Comparison of ENCODE assay signal across 2 cellular contexts in genomic region chr16:12646098-12646489, GRCh38.
TF ChIP-seq lines count a peak whose summit lies in the region.

No MANE protein-coding gene starts in this region.

TF ChIP-seq in SK-N-SH treated with all-trans-retinoic acid at 6 μM for 48 hours, 23 proteins besides CTCF, POLR2A, EP300 and RAD21 (continued from another document):
- TF ChIP-seq TSHZ2 (CRISPR knock-in tag; IDR thresholded peaks at IDR 0.05) (no peak), CREB5 (CRISPR knock-in tag; IDR thresholded peaks at IDR 0.05; ENCODE audit: low read depth) (no peak), CSDC2 (CRISPR knock-in tag; IDR thresholded peaks at IDR 0.05) (no peak), PPARA (CRISPR knock-in tag; IDR thresholded peaks at IDR 0.05; ENCODE audit: borderline replicate concordance) (no peak), PATZ1 (CRISPR knock-in tag; IDR thresholded peaks at IDR 0.05; ENCODE audit: borderline replicate concordance) (no peak), OSR1 (CRISPR knock-in tag; IDR thresholded peaks at IDR 0.05) (no peak), TCF4 (CRISPR knock-in tag; IDR thresholded peaks at IDR 0.05; ENCODE audit: borderline replicate concordance) (no peak), RARB (CRISPR knock-in tag; IDR thresholded peaks at IDR 0.05) (no peak), ZNF565 (CRISPR knock-in tag; conservative IDR thresholded peaks at IDR 0.05; ENCODE audit: low read depth) (no peak), ESRRG (CRISPR knock-in tag; IDR thresholded peaks at IDR 0.05) (no peak), ZC3H10 (CRISPR knock-in tag; IDR thresholded peaks at IDR 0.05) (no peak), ZFP30 (CRISPR knock-in tag; IDR thresholded peaks at IDR 0.05) (no peak), ISL1 (CRISPR knock-in tag; IDR thresholded peaks at IDR 0.05) (no peak), ZFP3 (CRISPR knock-in tag; IDR thresholded peaks at IDR 0.05) (no peak), ZNF8 (CRISPR knock-in tag; IDR thresholded peaks at IDR 0.05) (no peak), POU6F1 (CRISPR knock-in tag; IDR thresholded peaks at IDR 0.05; ENCODE audit: borderline replicate concordance, low read depth) (no peak), GLIS3 (CRISPR knock-in tag; IDR thresholded peaks at IDR 0.05) (no peak), ZNF70 (CRISPR knock-in tag; IDR thresholded peaks at IDR 0.05) (no peak)
TF ChIP-seq in SK-N-SH treated with all-trans-retinoic acid at 6 μM for 48 hours: peak in this region for 0.

TF ChIP-seq in K562, 482 proteins besides CTCF, POLR2A, EP300 and RAD21 (continued from another document):
- TF ChIP-seq TEAD1 (CRISPR knock-in tag; IDR thresholded peaks at IDR 0.05) (0 out of 4 replicates have a peak, but pooled peaks of 1 of the 2 experiments have one; percentile 38), POLR2H (tag; IDR thresholded peaks at IDR 0.05; ENCODE audit: low read depth) (no peak), ZBTB17 (CRISPR knock-in tag; IDR thresholded peaks at IDR 0.05) (peak; percentile 97), ZMIZ1 (IDR thresholded peaks at IDR 0.05; ENCODE audit: low read depth in 2 of 2, low read length in 2 of 2) (0 out of 4 replicates have a peak, but pooled peaks of 1 of the 2 experiments have one; percentile 44), ZNF431 (CRISPR knock-in tag; IDR thresholded peaks at IDR 0.05) (no peak), ZNF311 (CRISPR knock-in tag; IDR thresholded peaks at IDR 0.05) (no peak)
